ENCODE assay signal across 25 cellular contexts in genomic region chr9:2635922-2636321, GRCh38.
"Had no signal": no experiment of that assay in that cellular context is flagged by ENCODE, and none has a peak within 500 bp of the region (broad histone marks: within the 10 kb centered on the region; RNA-seq: fewer than 3 reads in every experiment).

No MANE protein-coding gene starts in this region.

- H3K27ac ChIP-seq: body of pancreas, colonic mucosa, esophagus muscularis mucosa, foreskin keratinocyte, gastrocnemius medialis, heart left ventricle had no signal

- DNase-seq: activated CD4-positive, alpha-beta memory T cell treated with anti-CD3 and anti-CD28 coated beads for 36 hours; activated CD4-positive, alpha-beta T cell treated with anti-CD3 and anti-CD28 coated beads for 36 hours; activated CD4-positive, alpha-beta T cell treated with anti-CD3 and anti-CD28 coated beads, Interleukin-2, amount 10 ng/mL, durations not matched to agents 24 days and 14 days; activated CD4-positive, CD25-positive, alpha-beta regulatory T cell; activated CD4-positive, CD25-positive, alpha-beta regulatory T cell treated with anti-CD3 and anti-CD28 coated beads, Interleukin-2, amount 50 U/mL, for 72 hours; activated effector memory CD4-positive, alpha-beta T cell treated with Interleukin-2 at 50 U/mL for 16 hours; activated gamma-delta T cell treated with Interleukin-2 at 50 U/mL for 16 hours; activated naive CD4-positive, alpha-beta T cell treated with anti-CD3 and anti-CD28 coated beads, Interleukin-2, amount 50 U/mL, for 16 hours; activated naive CD4-positive, alpha-beta T cell treated with Interleukin-2 at 50 U/mL for 16 hours; activated T-cell treated with anti-CD3 and anti-CD28 coated beads, Interleukin-2, amount 50 U/mL, for 4 hours; amniotic stem cell; aorta; body of pancreas; central memory CD4-positive, alpha-beta T cell; cerebellar nuclear complex; colonic mucosa; effector CD4-positive, alpha-beta T cell; effector memory CD8-positive, alpha-beta T cell; erythroblast; foreskin keratinocyte; gastrocnemius medialis; glutamatergic neuron; heart left ventricle; T-helper 2 cell had no signal

- H3K27me3 ChIP-seq: body of pancreas, colonic mucosa, esophagus muscularis mucosa, foreskin keratinocyte, gastrocnemius medialis, heart left ventricle had no signal
